ENCODE assay signal across 10 cellular contexts in the genomic region with DNA sequence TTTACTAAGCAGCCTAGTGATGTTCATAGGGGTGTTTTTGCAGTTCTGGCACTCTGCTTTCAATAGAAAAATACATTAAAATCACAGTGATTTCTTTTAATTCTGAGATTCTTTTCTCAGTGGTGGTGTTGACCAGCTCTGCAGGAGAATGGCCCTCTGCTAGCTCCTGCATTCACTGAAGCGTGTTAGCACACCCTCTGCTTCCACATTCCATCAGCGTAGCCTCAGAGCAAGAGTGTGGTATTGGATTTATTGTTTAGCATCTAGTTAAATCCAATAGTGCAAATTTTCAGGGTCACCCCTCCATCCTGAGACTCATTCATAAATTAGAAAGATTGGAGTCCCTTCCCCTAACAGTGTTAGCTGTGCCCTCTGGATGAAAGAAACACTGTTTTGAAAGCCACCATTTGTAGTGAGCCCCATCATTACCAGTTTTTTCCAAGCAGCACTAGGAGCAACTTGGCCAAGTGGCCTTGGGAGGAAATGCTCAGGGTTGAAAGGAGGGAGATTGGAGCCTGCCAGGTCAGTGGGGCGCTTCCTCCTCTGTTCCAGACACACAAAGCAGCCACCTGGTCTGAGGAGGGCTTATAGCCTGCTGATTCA. TPM values are rescaled to one million over a fixed set of nuclear protein-coding genes. Genes with fewer than 3 reads are reported as not detected.
DNase-seq lines count a peak whose midpoint lies in the region; ATAC-seq, FAIRE-seq and TF ChIP-seq lines count a peak whose summit lies in the region.
"Had no signal": no experiment of that assay in that cellular context is flagged by ENCODE, and none has a peak within 500 bp of the region (broad histone marks: within the 10 kb centered on the region; RNA-seq: fewer than 3 reads in every experiment).

No MANE protein-coding gene starts in this region.

- BruUV-seq in IMR-90 (replicated peaks; lab: Mats Ljungman, UMichigan) (TSS peak; percentile 12), HepG2 (replicated peaks; lab: Mats Ljungman, UMichigan) (no TSS peak)

- no peak overlapping the region for H2BK20ac ChIP-seq in IMR-90 (ENCODE audit: low read depth, low read length)

- CTCF ChIA-PET in IMR-90 (lab: Yijun Ruan, JAX) (no interaction called here), HepG2 (lab: Yijun Ruan, JAX; ENCODE audit: low intra/inter-chr PET ratio, low total read pairs) (interaction anchor here (2.2 kb wide), 1 partner anchor 21 kb away, joined by 21 read pairs; no protein-coding TSS in a partner anchor)

- no peak overlapping the region for H3K9ac ChIP-seq in IMR-90 (ENCODE audit: low read depth, low read length)
- H3K9ac ChIP-seq in HepG2 (ENCODE audit: insufficient read depth, low read depth, low read length), result no peak overlapping the region
- no peak overlapping the region for H3K9ac ChIP-seq in skeletal muscle satellite cell (ENCODE audit: low read depth, low read length)

- H3K4me2 ChIP-seq in IMR-90 (ENCODE audit: low read depth, low read length) (no peak overlapping the region), HepG2 (ENCODE audit: low read depth, low read length) (peak overlapping the region; percentile 66), skeletal muscle satellite cell (ENCODE audit: low read length) (peak overlapping the region; percentile 34)

- no peak overlapping the region for H3K23ac ChIP-seq in IMR-90 (ENCODE audit: low read depth, low read length)

- no peak overlapping the region for H2AK5ac ChIP-seq in IMR-90 (ENCODE audit: low read depth, low read length)

- no peak for TF ChIP-seq EP300 in HepG2 (IDR thresholded peaks at IDR 0.05; ENCODE audit: low read depth in 2 of 2, low read length in 2 of 2)
- no peak for TF ChIP-seq EP300 in HepG2 (CRISPR knock-in tag; IDR thresholded peaks at IDR 0.05; ENCODE audit: borderline replicate concordance)

- in situ Hi-C loops in IMR-90 (cut with MboI; ENCODE audit: low sequenced_read_pairs), result no loop called here
- in situ Hi-C loops in HepG2 (cut with HindIII; ENCODE audit: extremely low pct_ligation_motif_present, low pct_unique_long_range_greater_than_20kb), result no loop called here

- H3K27ac ChIP-seq in IMR-90 (ENCODE audit: insufficient read depth, low read length) (no peak overlapping the region), HepG2 (ENCODE audit: extremely low read length, insufficient read depth, low read length) (peak overlapping the region; percentile 75)

- peaks cover 5 to 44% of the 10 kb centered on the region in 2 experiments; a peak in 3 of 4 replicates for H3K79me1 ChIP-seq in IMR-90 (ENCODE audit: low read depth in 1 of 2, low read length in 2 of 2)

- H3K14ac ChIP-seq in IMR-90 (replicated peaks; ENCODE audit: low read depth, low read length), result no peak overlapping the region

- TF ChIP-seq CTCF in IMR-90 (conservative IDR thresholded peaks at IDR 0.05; ENCODE audit: low read depth, low read length) (no peak), HepG2 (CRISPR knock-in tag; IDR thresholded peaks at IDR 0.05) (no peak)

- TF ChIP-seq RAD21 in IMR-90 (IDR thresholded peaks at IDR 0.05; ENCODE audit: low read length) (no peak), HepG2 (CRISPR knock-in tag; IDR thresholded peaks at IDR 0.05) (no peak)

- H3K56ac ChIP-seq in IMR-90 (ENCODE audit: extremely low read depth, insufficient read depth, low read length), result no peak overlapping the region

- H3K36me3 ChIP-seq in IMR-90 (ENCODE audit: control insufficient read depth, insufficient read depth, low read length), result peaks cover 33% of the 10 kb centered on the region
- H3K36me3 ChIP-seq in HepG2 (replicated peaks in 1 of 2; ENCODE audit: control insufficient read depth in 1 of 2, insufficient read depth in 2 of 2, low read length in 2 of 2), result peaks cover 13 to 28% of the 10 kb centered on the region in 2 experiments; a peak in 4 of 5 replicates
- peaks cover 43% of the 10 kb centered on the region for H3K36me3 ChIP-seq in skeletal muscle satellite cell (ENCODE audit: insufficient read depth, low read length)

- no peak for FAIRE-seq in HepG2 (lab: Jason Lieb, UNC)

- no peaks in the 10 kb centered on the region for H3K79me2 ChIP-seq in HepG2 (ENCODE audit: insufficient read depth, low read length)

- no peak overlapping the region for H2BK15ac ChIP-seq in IMR-90 (ENCODE audit: low read depth, low read length)

- H3K9me1 ChIP-seq in IMR-90 (ENCODE audit: insufficient read depth, low read length), result peaks cover 16% of the 10 kb centered on the region

- dilution Hi-C loops in IMR-90 (cut with HindIII; ENCODE audit: low sequenced_read_pairs, unreplicated experiment), result no loop called here

- peaks cover 4% of the 10 kb centered on the region; the same call in 1 of the 2 replicates for H4K20me1 ChIP-seq in IMR-90 (ENCODE audit: insufficient read depth, low read length)
- no peaks in the 10 kb centered on the region for H4K20me1 ChIP-seq in HepG2 (ENCODE audit: insufficient read depth, low read length)

- no peak overlapping the region for H4K5ac ChIP-seq in IMR-90 (ENCODE audit: low read depth, low read length)

- no CpG with 5 or more reads among the region's 3 CpGs for WGBS in IMR-90 (ENCODE audit: extremely low coverage in 2 of 2, insufficient read length in 1 of 2), 2 experiments
- 64% methylated on average over 3 of the region's 3 CpGs for WGBS in HepG2 (ENCODE audit: low lambda C conversion rate)

- H3K18ac ChIP-seq in IMR-90 (ENCODE audit: low read depth, low read length), result no peak overlapping the region

- TF ChIP-seq POLR2A in IMR-90 (IDR thresholded peaks at IDR 0.05; ENCODE audit: low read depth, low read length), result no peak
- TF ChIP-seq POLR2A in HepG2 (IDR thresholded peaks at IDR 0.05; ENCODE audit: insufficient read depth in 1 of 2, low read depth in 2 of 2, low read length in 2 of 2), result no peak

- intact Hi-C loops in IMR-90 (cut with micrococcal nuclease), result no loop called here
- intact Hi-C loops in HepG2 (cut with micrococcal nuclease; ENCODE audit: unreplicated experiment), result loop anchor here (5.0 kb wide), 1 partner anchor 130 kb away; no protein-coding TSS in a partner anchor

- H4K91ac ChIP-seq in IMR-90 (ENCODE audit: insufficient read depth, low read depth, low read length), result no peak overlapping the region

- H3K4ac ChIP-seq in IMR-90 (ENCODE audit: low read depth, low read length), result 0 out of 2 replicates have a peak overlapping the region, but pooled peaks have one; percentile 3

- H2BK120ac ChIP-seq in IMR-90 (ENCODE audit: low read depth, low read length), result no peak overlapping the region

- POLR2A ChIA-PET in IMR-90 (lab: Charles Lee; ENCODE audit: unreplicated experiment), result no interaction called here
- POLR2A ChIA-PET in HepG2 (lab: Yijun Ruan, JAX), result interaction anchor here (1.0 kb wide), 1 partner anchor 21 kb away, joined by 6 read pairs; no protein-coding TSS in a partner anchor

- H3K4me3 ChIP-seq in IMR-90 (ENCODE audit: insufficient read depth, low read depth, low read length), result no peak overlapping the region
- peak overlapping the region in 1 of 3 experiments; percentile 35; a peak in 1 of 6 replicates for H3K4me3 ChIP-seq in HepG2 (replicated peaks in 1 of 3; ENCODE audit: insufficient read depth in 1 of 3, low read depth in 2 of 3, low read length in 3 of 3)
- H3K4me3 ChIP-seq in skeletal muscle satellite cell (ENCODE audit: low read length), result no peak overlapping the region

- peak overlapping the region; percentile 92 for H2AK9ac ChIP-seq in IMR-90 (replicated peaks; ENCODE audit: low read depth, low read length, poor library complexity)

- H3K27me3 ChIP-seq in IMR-90 (ENCODE audit: control insufficient read depth, insufficient read depth, low read length) (no peaks in the 10 kb centered on the region), HepG2 (ENCODE audit: control insufficient read depth in 1 of 2, insufficient read depth in 2 of 2, low read length in 2 of 2) (no peaks in the 10 kb centered on the region), skeletal muscle satellite cell (ENCODE audit: control insufficient read depth, insufficient read depth, low read length) (no peaks in the 10 kb centered on the region)

- H4K8ac ChIP-seq in IMR-90 (ENCODE audit: low read depth in 2 of 2, low read length in 2 of 2), result no peak overlapping the region

- no peak overlapping the region for H2BK5ac ChIP-seq in IMR-90 (ENCODE audit: low read depth, low read length, poor library complexity, severe bottlenecking)

- H3K9me3 ChIP-seq in IMR-90 (ENCODE audit: control insufficient read depth, insufficient read depth, low read length) (no peaks in the 10 kb centered on the region), HepG2 (ENCODE audit: low read length) (no peaks in the 10 kb centered on the region), skeletal muscle satellite cell (replicated peaks; ENCODE audit: low read length) (no peaks in the 10 kb centered on the region)

- H3K4me1 ChIP-seq in IMR-90 (ENCODE audit: control insufficient read depth, insufficient read depth, low read length), result peaks cover 6% of the 10 kb centered on the region
- H3K4me1 ChIP-seq in HepG2 (ENCODE audit: insufficient read depth, low read length), result peaks cover 19% of the 10 kb centered on the region
- H3K4me1 ChIP-seq in skeletal muscle satellite cell (ENCODE audit: control insufficient read depth, insufficient read depth, low read length), result peaks cover 21% of the 10 kb centered on the region

- ATAC-seq in IMR-90 (ENCODE audit: low read depth) (no peak), HepG2 (peak; percentile 2; the same call in 2 of the 3 replicates), HG03521 (IDR thresholded peaks at IDR 0.05; ENCODE audit: unreplicated experiment) (no peak), HG03095 (IDR thresholded peaks at IDR 0.05; ENCODE audit: unreplicated experiment) (no peak)
- ATAC-seq: naive thymus-derived CD4-positive, alpha-beta T cell had no signal

- no peak for DNase-seq in IMR-90
- DNase-seq in cerebellar cortex (ENCODE audit: low spot score), result peak; percentile 94
- DNase-seq in HepG2 (ENCODE audit: low spot score), result no peak
- DNase-seq in activated CD4-positive, CD25-positive, alpha-beta regulatory T cell treated with anti-CD3 and anti-CD28 coated beads, Interleukin-2, amount 50 U/mL, for 72 hours, result no peak
- no peak for DNase-seq in effector CD8-positive, alpha-beta T cell (lab: John Stamatoyannopoulos, UW)
- DNase-seq: effector memory CD4-positive, alpha-beta T cell; naive thymus-derived CD4-positive, alpha-beta T cell had no signal

- H2AFZ ChIP-seq in IMR-90 (replicated peaks; ENCODE audit: low read length, poor library complexity) (peak overlapping the region; percentile 53), HepG2 (ENCODE audit: low read length) (no peak overlapping the region)

RNA-seq across cellular contexts. Expression of a gene that starts 45.7 kb away (rescaled TPM):
- total RNA-seq in IMR-90 (2012; rRNA removed), result 23.3 and 42.5 TPM in 2 replicates
- polyA plus RNA-seq in IMR-90 (2012; rRNA removed), result 43.8 and 54.9 TPM in 2 replicates
- 53.7 and 71.4 TPM in 2 replicates for polyA plus RNA-seq in IMR-90 (2012; cell fraction: cytosol; rRNA removed)
- 30.7 and 46.9 TPM in 2 replicates for polyA plus RNA-seq in IMR-90 (2012; cell fraction: nucleus; rRNA removed; ENCODE audit: low replicate concordance)
- total RNA-seq in HepG2 (2016; rRNA removed; fragmentation: Illumina TruSeq; extraction: Trizol), result 26.2 and 27.7 TPM in 2 replicates
- total RNA-seq in HepG2 (2016; cell fraction: cytosol; rRNA removed; fragmentation: Illumina TruSeq; extraction: Trizol; ENCODE audit: low read depth), result 7.2 and 9.1 TPM in 2 replicates
- 28.5 TPM in 2 replicates for total RNA-seq in HepG2 (2016; cell fraction: insoluble cytoplasmic fraction; rRNA removed; fragmentation: Illumina TruSeq; extraction: Trizol)
- total RNA-seq in HepG2 (2016; cell fraction: membrane; rRNA removed; fragmentation: Illumina TruSeq; extraction: Trizol), result 9.6 and 12.5 TPM in 2 replicates
- 16.8 and 19.2 TPM in 2 replicates for total RNA-seq in HepG2 (2016; cell fraction: nucleus; rRNA removed; fragmentation: Illumina TruSeq; extraction: Trizol)
- polyA plus RNA-seq in HepG2 (2011; rRNA removed), result 28.7 and 31.1 TPM in 2 replicates
- 19.7 and 34.3 TPM in 2 replicates for polyA plus RNA-seq in HepG2 (2011; cell fraction: cytosol; rRNA removed)
- 46.3 and 48.7 TPM in 2 replicates for polyA plus RNA-seq in HepG2 (2011; cell fraction: nucleus; rRNA removed)
- 11.8 and 12.8 TPM in 2 replicates for polyA plus RNA-seq in HepG2 (2012)
- polyA plus RNA-seq in HepG2 (2016; cell fraction: cytosol; fragmentation: Illumina TruSeq; extraction: Trizol; ENCODE audit: low read depth), result 6.7 and 10.3 TPM in 2 replicates
- polyA plus RNA-seq in HepG2 (2016; cell fraction: insoluble cytoplasmic fraction; fragmentation: Illumina TruSeq; extraction: Trizol; ENCODE audit: low read depth), result 27.9 and 32.0 TPM in 2 replicates
- 6.2 and 7.2 TPM in 2 replicates for polyA plus RNA-seq in HepG2 (2016; cell fraction: membrane; fragmentation: Illumina TruSeq; extraction: Trizol; ENCODE audit: low read depth)
- polyA plus RNA-seq in HepG2 (2016; cell fraction: nucleus; fragmentation: Illumina TruSeq; extraction: Trizol; ENCODE audit: insufficient read depth, low read depth), result 31.9 and 36.2 TPM in 2 replicates
- 24.4 and 68.8 TPM in 2 replicates for polyA minus RNA-seq in HepG2 (2011; rRNA and poly(A)+ RNA removed; ENCODE audit: low replicate concordance)
- 7.4 and 11.4 TPM in 2 replicates for polyA minus RNA-seq in HepG2 (2011; cell fraction: cytosol; rRNA and poly(A)+ RNA removed)
- 19.1 and 22.0 TPM in 2 replicates for polyA minus RNA-seq in HepG2 (2011; cell fraction: nucleus; rRNA and poly(A)+ RNA removed)
- total RNA-seq in skeletal muscle satellite cell (2012; rRNA removed), result 26.6 TPM in 2 replicates
